In genomic region chr17:7122386-7122785, GRCh38 we compare ENCODE assay signal across 1 cellular context.
TF ChIP-seq lines count a peak whose summit lies in the region.

No MANE protein-coding gene starts in this region.

TF ChIP-seq in IMR-90, 13 proteins besides CTCF, POLR2A, EP300 and RAD21:
- TF ChIP-seq BHLHE40 (IDR thresholded peaks at IDR 0.05; ENCODE audit: low read depth, low read length) (no peak), MAZ (IDR thresholded peaks at IDR 0.05; ENCODE audit: borderline replicate concordance, low read depth, low read length) (no peak), FOS (IDR thresholded peaks at IDR 0.05; ENCODE audit: low read depth, low read length) (no peak), ELK1 (IDR thresholded peaks at IDR 0.05; ENCODE audit: borderline replicate concordance, low read depth, low read length) (no peak), CHD1 (IDR thresholded peaks at IDR 0.05; ENCODE audit: low read depth, low read length) (no peak), NFE2L2 (IDR thresholded peaks at IDR 0.05; ENCODE audit: low read depth, low read length) (no peak), MAFK (IDR thresholded peaks at IDR 0.05; ENCODE audit: low read depth, low read length) (no peak), MXI1 (IDR thresholded peaks at IDR 0.05; ENCODE audit: borderline replicate concordance, low read depth, low read length) (no peak), RCOR1 (IDR thresholded peaks at IDR 0.05; ENCODE audit: insufficient replicate concordance, low read length) (no peak), SMC3 (IDR thresholded peaks at IDR 0.05; ENCODE audit: low read depth, low read length) (no peak), RFX5 (IDR thresholded peaks at IDR 0.05; ENCODE audit: low read depth, low read length) (no peak), CEBPB (IDR thresholded peaks at IDR 0.05; ENCODE audit: low read depth, low read length) (no peak)
- TF ChIP-seq, protein P1, sequence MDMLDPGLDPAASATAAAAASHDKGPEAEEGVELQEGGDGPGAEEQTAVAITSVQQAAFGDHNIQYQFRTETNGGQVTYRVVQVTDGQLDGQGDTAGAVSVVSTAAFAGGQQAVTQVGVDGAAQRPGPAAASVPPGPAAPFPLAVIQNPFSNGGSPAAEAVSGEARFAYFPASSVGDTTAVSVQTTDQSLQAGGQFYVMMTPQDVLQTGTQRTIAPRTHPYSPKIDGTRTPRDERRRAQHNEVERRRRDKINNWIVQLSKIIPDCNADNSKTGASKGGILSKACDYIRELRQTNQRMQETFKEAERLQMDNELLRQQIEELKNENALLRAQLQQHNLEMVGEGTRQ (IDR thresholded peaks at IDR 0.05; ENCODE audit: low read depth, low read length), result no peak
